27 cellular contexts compared by ENCODE assay signal in the genomic region with DNA sequence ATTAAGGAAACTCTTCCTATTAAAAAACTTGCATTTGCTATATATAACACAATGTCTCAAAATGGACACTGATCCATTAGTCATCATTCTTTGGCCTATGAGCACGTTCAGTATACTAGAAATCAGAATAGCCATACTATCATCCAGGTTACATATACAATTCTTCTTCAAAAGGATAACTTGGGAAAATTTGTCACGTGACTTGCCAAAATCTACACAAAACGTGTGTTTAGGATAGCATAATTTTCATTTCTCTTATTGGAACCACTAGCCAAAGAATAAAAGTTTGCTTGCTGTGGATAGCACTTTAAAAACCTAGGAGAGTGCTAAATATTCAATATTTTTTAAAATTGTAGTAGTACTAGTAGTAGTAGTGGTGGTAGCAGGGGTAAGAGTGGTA.
"Had no signal": no experiment of that assay in that cellular context is flagged by ENCODE, and none has a peak within 500 bp of the region (broad histone marks: within the 10 kb centered on the region; RNA-seq: fewer than 3 reads in every experiment).

No MANE protein-coding gene starts in this region.

- FAIRE-seq: urothelium cell line had no signal

- H3K4me3 ChIP-seq: stomach, suprapubic skin, testis, thoracic aorta, thyroid gland, tibial artery, tibial nerve, transverse colon, upper lobe of left lung, upper lobe of right lung, uterus, vagina had no signal

- H3K27ac ChIP-seq: stomach, suprapubic skin, testis, thoracic aorta, thyroid gland, tibial artery, tibial nerve, transverse colon, upper lobe of left lung, upper lobe of right lung, uterus, vagina had no signal

- H3K36me3 ChIP-seq: stomach, suprapubic skin, thoracic aorta, thyroid gland, tibial artery, tibial nerve, transverse colon, upper lobe of left lung, upper lobe of right lung, uterus, vagina had no signal

- H3K4me1 ChIP-seq: stomach, suprapubic skin, testis, thyroid gland, tibial artery, transverse colon, upper lobe of left lung, upper lobe of right lung, uterus, vagina had no signal

- ATAC-seq: stimulated activated effector memory CD8-positive, alpha-beta T cell treated with anti-CD3 and anti-CD28 coated beads, Interleukin-12 subunit alpha, Interleukin-12 subunit beta, amount 100 ng/mL, for 72 hours; stimulated activated memory B cell treated with anti-CD40 and anti-IgM and Interleukin-4, amounts not matched to agents 10 μg/mL and 1 μg/mL and 100 μg/mL, for 72 hours; stimulated activated naive B cell treated with anti-CD40 and anti-IgM and Interleukin-4, amounts not matched to agents 10 μg/mL and 1 μg/mL and 100 μg/mL, for 72 hours; stimulated activated naive CD8-positive, alpha-beta T cell treated with anti-CD3 and anti-CD28 coated beads, Interleukin-15, amount 100 ng/mL, for 72 hours; stimulated activated naive CD8-positive, alpha-beta T cell treated with anti-CD3 and anti-CD28 coated beads, Interleukin-15, Interleukin-2, amounts not matched to agents 100 U/mL and 50 U/mL, for 24 hours; upper lobe of right lung had no signal

- H3K27me3 ChIP-seq: stomach, suprapubic skin, testis, thyroid gland, tibial artery, tibial nerve, transverse colon, upper lobe of left lung, upper lobe of right lung, uterus, vagina had no signal

- H3K9me3 ChIP-seq: suprapubic skin, testis, thoracic aorta, thyroid gland, tibial artery, tibial nerve, transverse colon, upper lobe of left lung, upper lobe of right lung, uterus, vagina had no signal

- DNase-seq: stimulated activated CD4-positive, alpha-beta T cell treated with anti-CD3 and anti-CD28 coated beads, Interleukin-2, amount 100 ng/mL, for 48 hours; stimulated activated CD4-positive, alpha-beta T cell treated with anti-CD3 and anti-CD28 coated beads, Interleukin-4, amount 100 ng/mL, for 1 hour; stimulated activated CD4-positive, alpha-beta T cell treated with anti-CD3 and anti-CD28 coated beads, Interleukin-4, amount 100 ng/mL, for 24 hours; stimulated activated CD4-positive, alpha-beta T cell treated with anti-CD3 and anti-CD28 coated beads, Interleukin-4, amount 100 ng/mL, for 4 hours; stimulated activated CD8-positive, alpha-beta memory T cell treated with anti-CD3 and anti-CD28 coated beads, Interleukin-4, amount 100 ng/mL, for 48 hours; stimulated activated naive B cell treated with anti-CD40 and anti-IgM and Interleukin-4, amounts not matched to agents 10 μg/mL and 1 μg/mL and 100 μg/mL, for 72 hours; stimulated activated naive CD4-positive, alpha-beta T cell; stimulated activated naive CD4-positive, alpha-beta T cell treated with Interleukin-2 at 50 U/mL for 16 hours; stimulated activated naive CD8-positive, alpha-beta T cell treated with anti-CD3 and anti-CD28 coated beads, Interleukin-15, amount 100 ng/mL, for 72 hours; stimulated activated naive CD8-positive, alpha-beta T cell treated with anti-CD3 and anti-CD28 coated beads, Interleukin-15, Interleukin-2, amounts not matched to agents 100 U/mL and 50 U/mL, for 24 hours; stomach; substantia nigra; testis; thyroid gland; tibial artery; transverse colon; trophoblast cell; upper lobe of left lung; upper lobe of right lung; uterus had no signal
